ENCODE assay signal across 1 cellular context in the genomic region with DNA sequence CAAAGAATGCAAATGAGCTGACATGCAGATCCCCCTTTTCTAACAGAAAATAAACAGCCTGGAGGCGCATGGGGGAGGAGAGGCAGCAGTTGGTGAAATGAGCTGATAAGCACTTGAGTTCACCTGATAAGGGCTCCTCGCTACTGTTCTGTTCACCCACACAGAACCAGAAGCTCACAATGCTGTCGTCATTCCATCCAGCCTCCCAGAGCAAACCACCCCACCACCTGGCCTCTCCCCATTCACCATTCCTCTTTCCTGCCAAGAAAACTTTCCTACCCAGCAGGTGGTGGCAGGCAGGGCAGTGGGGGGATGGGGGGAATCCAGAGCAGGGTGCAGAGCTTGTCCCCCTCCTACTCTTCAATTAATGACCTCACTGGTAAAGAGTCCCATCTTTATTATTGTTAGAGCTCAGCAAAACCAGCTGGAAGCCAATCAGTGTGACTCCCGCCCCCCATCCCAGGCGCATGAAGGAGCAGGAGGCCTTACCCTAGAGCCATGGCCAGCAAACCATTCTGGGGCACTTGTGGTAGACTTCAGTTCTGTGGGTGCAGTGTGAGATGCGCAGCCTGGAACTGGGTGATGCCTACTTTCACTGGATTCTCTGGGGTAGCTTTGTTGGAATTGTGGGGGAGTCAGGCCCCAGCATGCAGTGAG.
TF ChIP-seq lines count a peak whose summit lies in the region.

No MANE protein-coding gene starts in this region.

TF ChIP-seq in H1, 55 proteins besides CTCF, POLR2A, EP300 and RAD21:
- no peak for TF ChIP-seq ZNF274 (IDR thresholded peaks at IDR 0.05; ENCODE audit: borderline replicate concordance, extremely low read depth, low read length)
- TF ChIP-seq, protein P1, sequence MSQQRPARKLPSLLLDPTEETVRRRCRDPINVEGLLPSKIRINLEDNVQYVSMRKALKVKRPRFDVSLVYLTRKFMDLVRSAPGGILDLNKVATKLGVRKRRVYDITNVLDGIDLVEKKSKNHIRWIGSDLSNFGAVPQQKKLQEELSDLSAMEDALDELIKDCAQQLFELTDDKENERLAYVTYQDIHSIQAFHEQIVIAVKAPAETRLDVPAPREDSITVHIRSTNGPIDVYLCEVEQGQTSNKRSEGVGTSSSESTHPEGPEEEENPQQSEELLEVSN (IDR thresholded peaks at IDR 0.05): peak; percentile 84
- TF ChIP-seq ASH2L (IDR thresholded peaks at IDR 0.05; ENCODE audit: low read length): peak; percentile 20
TF ChIP-seq in H1: peak in this region for 2.
